Comparison of ENCODE assay signal across 8 cellular contexts in the genomic region with DNA sequence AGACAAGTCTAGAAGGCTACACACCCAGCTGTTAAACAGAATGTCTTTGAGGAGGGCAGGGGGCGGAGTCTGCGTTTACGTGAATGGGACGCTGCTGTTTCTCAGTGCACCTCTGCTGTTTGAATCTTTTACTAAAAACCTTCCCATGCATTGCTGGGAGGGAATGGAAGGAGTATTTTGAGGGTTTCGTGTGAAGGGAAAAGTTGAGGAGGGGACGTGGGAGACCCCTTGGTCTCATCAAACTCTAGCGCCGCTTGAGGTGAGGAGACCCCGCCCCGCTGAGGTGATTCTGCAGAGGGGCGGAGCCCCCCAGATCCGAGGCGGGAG. TPM values are rescaled to one million over a fixed set of nuclear protein-coding genes. Genes with fewer than 3 reads are reported as not detected.
DNase-seq lines count a peak whose midpoint lies in the region; ATAC-seq, FAIRE-seq and TF ChIP-seq lines count a peak whose summit lies in the region.

No MANE protein-coding gene starts in this region.

- H3K9ac ChIP-seq in OCI-LY1 (ENCODE audit: low read length), result peak overlapping the region; percentile 69

- peak overlapping the region; percentile 59 for H3K4me3 ChIP-seq in AG04449 (ENCODE audit: low read depth, low read length)
- peak overlapping the region; percentile 68 for H3K4me3 ChIP-seq in OCI-LY1 (ENCODE audit: low read depth, low read length, poor library complexity, severe bottlenecking)
- peak overlapping the region; percentile 44 for H3K4me3 ChIP-seq in bronchial epithelial cell (ENCODE audit: low read depth, low read length)
- H3K4me3 ChIP-seq in lower lobe of right lung, result peak overlapping the region; percentile 82
- H3K4me3 ChIP-seq in upper lobe of right lung, result peak overlapping the region; percentile 95

- H3K27me3 ChIP-seq in OCI-LY1 (ENCODE audit: insufficient read depth, low read length) (no peaks in the 10 kb centered on the region), bronchial epithelial cell (ENCODE audit: control insufficient read depth, insufficient read depth, low read length) (no peaks in the 10 kb centered on the region), lower lobe of right lung (ENCODE audit: low read depth) (no peaks in the 10 kb centered on the region), upper lobe of right lung (no peaks in the 10 kb centered on the region)

- intact Hi-C loops in lower lobe of right lung (cut with DNase I), result no loop called here
- intact Hi-C loops in upper lobe of right lung (cut with DNase I), result no loop called here

- no peaks in the 10 kb centered on the region; the same call in 1 of the 2 replicates for H3K36me3 ChIP-seq in OCI-LY1 (ENCODE audit: insufficient read depth, low read length)
- peaks cover 1% of the 10 kb centered on the region for H3K36me3 ChIP-seq in bronchial epithelial cell (ENCODE audit: control insufficient read depth, insufficient read depth, low read length)
- H3K36me3 ChIP-seq in lower lobe of right lung, result no peaks in the 10 kb centered on the region
- H3K36me3 ChIP-seq in upper lobe of right lung, result no peaks in the 10 kb centered on the region

- H3F3A ChIP-seq in OCI-LY1 (ENCODE audit: insufficient read depth, low read length), result no peaks in the 10 kb centered on the region

- TF ChIP-seq CTCF in AG04449 (IDR thresholded peaks at IDR 0.05; ENCODE audit: insufficient read depth, low read length, missing control alignments) (no peak), OCI-LY1 (IDR thresholded peaks at IDR 0.05; ENCODE audit: low read length) (no peak), bronchial epithelial cell (IDR thresholded peaks at IDR 0.05; ENCODE audit: insufficient read depth, low read length, severe bottlenecking) (no peak), lower lobe of right lung (IDR thresholded peaks at IDR 0.05) (no peak), upper lobe of right lung (IDR thresholded peaks at IDR 0.05) (no peak)

- H3K4me1 ChIP-seq in OCI-LY1 (ENCODE audit: insufficient read depth, low read length, severe bottlenecking) (peaks cover 15% of the 10 kb centered on the region), lower lobe of right lung (peaks cover 40% of the 10 kb centered on the region), upper lobe of right lung (peaks cover 29% of the 10 kb centered on the region)

- CTCF ChIA-PET in AG04449 (lab: Yijun Ruan, JAX), result interaction anchor here (4.5 kb wide), 1 partner anchor 111 kb away, joined by 28 read pairs; no protein-coding TSS in a partner anchor

- H4K20me1 ChIP-seq in OCI-LY1 (ENCODE audit: insufficient read depth, low read length), result no peaks in the 10 kb centered on the region

- H2AFZ ChIP-seq in OCI-LY1 (ENCODE audit: low read length), result peak overlapping the region; percentile 79

- H3K27ac ChIP-seq in OCI-LY1 (ENCODE audit: low read depth, low read length, poor library complexity, severe bottlenecking) (no peak overlapping the region), lower lobe of right lung (peak overlapping the region; percentile 90), upper lobe of right lung (peak overlapping the region; percentile 15)

- H3K9me2 ChIP-seq in OCI-LY1 (ENCODE audit: low read depth, low read length), result no peaks in the 10 kb centered on the region

- ATAC-seq in GM18867 (IDR thresholded peaks at IDR 0.05; ENCODE audit: unreplicated experiment) (peak; percentile 70), HG03060 (IDR thresholded peaks at IDR 0.05; ENCODE audit: low read depth, unreplicated experiment) (peak; percentile 29), lower lobe of right lung (peak; percentile 35 to 46), upper lobe of right lung (peak; percentile 15)

- no peaks in the 10 kb centered on the region for H3K9me3 ChIP-seq in OCI-LY1 (ENCODE audit: low read length)
- no peaks in the 10 kb centered on the region for H3K9me3 ChIP-seq in lower lobe of right lung
- no peaks in the 10 kb centered on the region for H3K9me3 ChIP-seq in upper lobe of right lung

- peak overlapping the region; percentile 78 for H3K4me2 ChIP-seq in OCI-LY1 (ENCODE audit: low read length)

- no peak for FAIRE-seq in bronchial epithelial cell (lab: Jason Lieb, UNC)

- POLR2A ChIA-PET in AG04449 (lab: Yijun Ruan, JAX), result interaction anchor here (0.6 to 3.4 kb wide), 9 partner anchors 9 to 112 kb away, joined by 3 to 39 read pairs (median 3); no protein-coding TSS in a partner anchor

- DNase-seq in AG04449 (ENCODE audit: low read depth, low spot score), result no peak
- no peak for DNase-seq in bronchial epithelial cell (ENCODE audit: low read depth)
- peak; percentile 79 for DNase-seq in lower lobe of right lung
- no peak for DNase-seq in upper lobe of right lung
- DNase-seq in GDM1 (lab: John Stamatoyannopoulos, UW), result no peak

- H3K79me2 ChIP-seq in OCI-LY1 (ENCODE audit: insufficient read depth, low read length), result no peaks in the 10 kb centered on the region

RNA-seq across cellular contexts. Expression of a gene that starts 0.5 kb away (rescaled TPM):
- 40.8 and 52.6 TPM in 2 replicates for total RNA-seq in bronchial epithelial cell
- 106 TPM for total RNA-seq in lower lobe of right lung
- total RNA-seq in upper lobe of right lung, result 148 TPM

Comparison
In these comparisons a context has a peak if more than half of its experiments do, and no peak if none do; other contexts are left out.
1. H3K4me3 ChIP-seq: peak in every context shown above with its lines; median percentile 95 in upper lobe of right lung; 82 in lower lobe of right lung; 68 in OCI-LY1; 59 in AG04449; 44 in bronchial epithelial cell.
2. ATAC-seq: peak in every context shown above with its lines; median percentile 70 in GM18867; 40 in lower lobe of right lung; 29 in HG03060; 15 in upper lobe of right lung.